In the genomic region with DNA sequence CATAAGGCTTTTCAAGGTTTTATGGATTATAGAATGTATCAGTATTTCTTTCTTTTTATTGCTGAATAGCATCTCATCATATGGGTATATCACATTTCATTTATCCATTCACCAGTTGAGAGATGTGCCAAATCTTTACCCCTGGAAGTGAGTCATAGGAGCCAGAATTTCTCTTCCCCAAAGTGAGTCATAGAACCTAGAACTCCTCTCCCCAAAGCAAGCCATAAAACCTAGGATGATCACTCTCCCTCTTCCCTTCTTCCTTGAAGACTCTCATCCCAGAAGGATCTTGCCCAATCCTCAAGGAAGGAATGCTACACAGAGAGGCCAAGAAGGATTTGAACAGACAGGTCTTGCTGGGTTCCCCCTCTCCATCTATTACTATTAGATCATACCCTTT, we compare ENCODE assay signal across 20 cellular contexts.
DNase-seq lines count a peak whose midpoint lies in the region; ATAC-seq, FAIRE-seq and TF ChIP-seq lines count a peak whose summit lies in the region.
"Had no signal": no experiment of that assay in that cellular context is flagged by ENCODE, and none has a peak within 500 bp of the region (broad histone marks: within the 10 kb centered on the region; RNA-seq: fewer than 3 reads in every experiment).

No MANE protein-coding gene starts in this region.

- H3K4me1 Mint-ChIP-seq in type B pancreatic cell (ENCODE audit: unreplicated experiment), result no peaks in the 10 kb centered on the region
- H3K4me1 Mint-ChIP-seq: activated CD4-positive, alpha-beta memory T cell treated with anti-CD3 and anti-CD28 coated beads, Interleukin-2, amount 10 ng/mL, durations not matched to agents 7 days and 5 days; stimulated activated effector memory CD8-positive, alpha-beta T cell treated with anti-CD3 and anti-CD28 coated beads, Interleukin-12 subunit alpha, Interleukin-12 subunit beta, amount 100 ng/mL, for 72 hours had no signal

- peak in 1 of 2 experiments; percentile 18 for DNase-seq in A549 (ENCODE audit: low read depth in 1 of 2, low spot score in 1 of 2)
- peak; percentile 15 for DNase-seq in HCT116 (ENCODE audit: low read depth, low spot score)
- DNase-seq in SW480 (ENCODE audit: low spot score), result peak; percentile 51
- DNase-seq in fibroblast of peridontal ligament (ENCODE audit: extremely low read depth), result peak; percentile 39
- DNase-seq in type B pancreatic cell (ENCODE audit: extremely low spot score, unreplicated experiment), result no peak
- DNase-seq in mucosa of descending colon, result no peak
- DNase-seq in NCI-H1436 (lab: John Stamatoyannopoulos, UW), result no peak
- DNase-seq: activated CD4-positive, alpha-beta memory T cell treated with anti-CD3 and anti-CD28 coated beads, Interleukin-2, amount 10 ng/mL, durations not matched to agents 7 days and 5 days; Calu3; hippocampal formation; KG1; NCI-H187; NCI-H510A; small intestine; upper lobe of left lung had no signal

- peaks cover 16% of the 10 kb centered on the region for H3K27me3 Mint-ChIP-seq in type B pancreatic cell

- TF ChIP-seq CTCF in A549 (IDR thresholded peaks at IDR 0.05) (no peak), HCT116 (IDR thresholded peaks at IDR 0.05 in 2 of 3, conservative IDR thresholded peaks at IDR 0.05 in 1 of 3; ENCODE audit: borderline replicate concordance in 1 of 3, insufficient read depth in 1 of 3, low read depth in 2 of 3, low read length in 2 of 3) (no peak), type B pancreatic cell (conservative IDR thresholded peaks at IDR 0.05) (no peak), mucosa of descending colon (IDR thresholded peaks at IDR 0.05) (no peak)

- no peaks in the 10 kb centered on the region for H3K9me3 Mint-ChIP-seq in type B pancreatic cell
- H3K9me3 Mint-ChIP-seq: activated CD4-positive, alpha-beta memory T cell treated with anti-CD3 and anti-CD28 coated beads, Interleukin-2, amount 10 ng/mL, durations not matched to agents 7 days and 5 days; stimulated activated effector memory CD8-positive, alpha-beta T cell treated with anti-CD3 and anti-CD28 coated beads, Interleukin-12 subunit alpha, Interleukin-12 subunit beta, amount 100 ng/mL, for 72 hours had no signal

- H3K27me3 ChIP-seq in HCT116 (ENCODE audit: insufficient read depth, low read length), result no peaks in the 10 kb centered on the region
- H3K27me3 ChIP-seq: upper lobe of left lung had no signal

- H3K9ac ChIP-seq in HCT116 (ENCODE audit: low read length), result no peak overlapping the region

- no peak overlapping the region for H3K27ac ChIP-seq in A549
- no peak overlapping the region for H3K27ac ChIP-seq in HCT116 (ENCODE audit: low read depth, low read length)
- H3K27ac ChIP-seq: SK-N-MC, upper lobe of left lung had no signal

- TF ChIP-seq EP300 in A549 (IDR thresholded peaks at IDR 0.05), result no peak

- H3K4me2 ChIP-seq in A549 (no peak overlapping the region), HCT116 (ENCODE audit: low read length) (peak overlapping the region; percentile 35; the same call in 1 of the 2 replicates)

- no peak for TF ChIP-seq RAD21 in A549 (conservative IDR thresholded peaks at IDR 0.05 in 1 of 2, IDR thresholded peaks at IDR 0.05 in 1 of 2)
- no peak for TF ChIP-seq RAD21 in HCT116 (IDR thresholded peaks at IDR 0.05; ENCODE audit: low read depth)

- FAIRE-seq in A549 (lab: Jason Lieb, UNC), result no peak
- FAIRE-seq: colon, GM18507, small intestine had no signal

- H3K4me3 ChIP-seq in A549 (no peak overlapping the region), HCT116 (replicated peaks in 1 of 2; ENCODE audit: low read depth in 1 of 2, low read length in 2 of 2) (no peak overlapping the region), mucosa of descending colon (no peak overlapping the region)
- H3K4me3 ChIP-seq: SK-N-MC, upper lobe of left lung had no signal

- no peak overlapping the region for H3K27ac Mint-ChIP-seq in type B pancreatic cell
- H3K27ac Mint-ChIP-seq: activated CD4-positive, alpha-beta memory T cell treated with anti-CD3 and anti-CD28 coated beads, Interleukin-2, amount 10 ng/mL, durations not matched to agents 7 days and 5 days; stimulated activated effector memory CD8-positive, alpha-beta T cell treated with anti-CD3 and anti-CD28 coated beads, Interleukin-12 subunit alpha, Interleukin-12 subunit beta, amount 100 ng/mL, for 72 hours had no signal

- intact Hi-C loops in HCT116 (cut with micrococcal nuclease) (no loop called here), mucosa of descending colon (cut with DNase I, micrococcal nuclease) (no loop called here)

- no TSS peak for BruUV-seq in HCT116 (replicated peaks; lab: Mats Ljungman, UMichigan)

- H3K9me3 ChIP-seq in A549, result no peaks in the 10 kb centered on the region
- no peaks in the 10 kb centered on the region for H3K9me3 ChIP-seq in HCT116 (ENCODE audit: control insufficient read depth in 1 of 2, insufficient read depth in 1 of 2, low read depth in 1 of 2, low read length in 2 of 2)
- H3K9me3 ChIP-seq in mucosa of descending colon, result no peaks in the 10 kb centered on the region
- H3K9me3 ChIP-seq: upper lobe of left lung had no signal

- POLR2A ChIA-PET in A549 (lab: Yijun Ruan, JAX), result no interaction called here
- POLR2A ChIA-PET in HCT116 (lab: Charles Lee), result no interaction called here

- no peaks in the 10 kb centered on the region for H3K79me2 ChIP-seq in HCT116 (ENCODE audit: insufficient read depth, low read length)

- H3K4me1 ChIP-seq in A549 (0 out of 3 replicates have a peak, but pooled peaks cover 7% of the 10 kb centered on the region), HCT116 (ENCODE audit: control insufficient read depth in 1 of 2, insufficient read depth in 2 of 2, low read length in 2 of 2) (peaks cover 0 to 11% of the 10 kb centered on the region in 2 experiments; a peak in 3 of 4 replicates), mucosa of descending colon (ENCODE audit: low read depth) (no peaks in the 10 kb centered on the region)
- H3K4me1 ChIP-seq: upper lobe of left lung had no signal

- H2AFZ ChIP-seq in HCT116 (ENCODE audit: low read depth, low read length, poor library complexity, severe bottlenecking), result no peak overlapping the region

- ATAC-seq in A549 (peak; percentile 34 to 61; a peak in 4 of 6 replicates), HCT116 (peak; percentile 67), mucosa of descending colon (no peak), GM21515 (IDR thresholded peaks at IDR 0.05; ENCODE audit: unreplicated experiment) (no peak)
- ATAC-seq: stimulated activated effector memory CD8-positive, alpha-beta T cell treated with anti-CD3 and anti-CD28 coated beads, Interleukin-12 subunit alpha, Interleukin-12 subunit beta, amount 100 ng/mL, for 72 hours had no signal

- H3K9me2 ChIP-seq in HCT116 (ENCODE audit: insufficient read depth), result no peaks in the 10 kb centered on the region

- H3K36me3 ChIP-seq in HCT116 (ENCODE audit: control insufficient read depth in 1 of 2, insufficient read depth in 2 of 2, low read length in 2 of 2), result no peaks in the 10 kb centered on the region
- H3K36me3 ChIP-seq in mucosa of descending colon (ENCODE audit: low read depth), result no peaks in the 10 kb centered on the region
- H3K36me3 ChIP-seq: upper lobe of left lung had no signal

- TF ChIP-seq POLR2A in A549 (IDR thresholded peaks at IDR 0.05; ENCODE audit: low read length) (no peak), HCT116 (IDR thresholded peaks at IDR 0.05; ENCODE audit: borderline replicate concordance, extremely low read depth, insufficient read depth, insufficient read length) (no peak)

- RAD21 ChIA-PET in HCT116 (lab: Charles Lee; ENCODE audit: low non-redundant PET in 1 of 2, low total read pairs in 2 of 2, uncharacterized antibody in 2 of 2, unreplicated experiment in 2 of 2), result no interaction called here

- H3K4me3 Mint-ChIP-seq in type B pancreatic cell, result no peak overlapping the region
- H3K4me3 Mint-ChIP-seq: activated CD4-positive, alpha-beta memory T cell treated with anti-CD3 and anti-CD28 coated beads, Interleukin-2, amount 10 ng/mL, durations not matched to agents 7 days and 5 days; stimulated activated effector memory CD8-positive, alpha-beta T cell treated with anti-CD3 and anti-CD28 coated beads, Interleukin-12 subunit alpha, Interleukin-12 subunit beta, amount 100 ng/mL, for 72 hours had no signal

- CTCF ChIA-PET in A549 (lab: Yijun Ruan, JAX), result no interaction called here
- CTCF ChIA-PET in HCT116 (lab: Charles Lee), result no interaction called here

- H4K20me1 ChIP-seq in HCT116 (ENCODE audit: insufficient read depth), result no peaks in the 10 kb centered on the region

- H3K36me3 Mint-ChIP-seq in type B pancreatic cell, result no peaks in the 10 kb centered on the region
- H3K36me3 Mint-ChIP-seq: stimulated activated effector memory CD8-positive, alpha-beta T cell treated with anti-CD3 and anti-CD28 coated beads, Interleukin-12 subunit alpha, Interleukin-12 subunit beta, amount 100 ng/mL, for 72 hours had no signal

TF ChIP-seq in A549, 52 proteins besides CTCF, POLR2A, EP300 and RAD21:
- TF ChIP-seq FOSL2 (IDR thresholded peaks at IDR 0.05), result 0 out of 2 replicates have a peak, but pooled peaks have one; percentile 25
- peak; percentile 61 for TF ChIP-seq FOSL2 (CRISPR knock-in tag; IDR thresholded peaks at IDR 0.05)
- TF ChIP-seq JUNB (IDR thresholded peaks at IDR 0.05), result peak; percentile 29; the same call in 1 of the 2 replicates
- no peak for TF ChIP-seq PHF8 (IDR thresholded peaks at IDR 0.05; ENCODE audit: borderline replicate concordance, low read depth)

TF ChIP-seq in HCT116, 20 proteins besides CTCF, POLR2A, EP300 and RAD21 (continues in another document):
- TF ChIP-seq, protein P1, sequence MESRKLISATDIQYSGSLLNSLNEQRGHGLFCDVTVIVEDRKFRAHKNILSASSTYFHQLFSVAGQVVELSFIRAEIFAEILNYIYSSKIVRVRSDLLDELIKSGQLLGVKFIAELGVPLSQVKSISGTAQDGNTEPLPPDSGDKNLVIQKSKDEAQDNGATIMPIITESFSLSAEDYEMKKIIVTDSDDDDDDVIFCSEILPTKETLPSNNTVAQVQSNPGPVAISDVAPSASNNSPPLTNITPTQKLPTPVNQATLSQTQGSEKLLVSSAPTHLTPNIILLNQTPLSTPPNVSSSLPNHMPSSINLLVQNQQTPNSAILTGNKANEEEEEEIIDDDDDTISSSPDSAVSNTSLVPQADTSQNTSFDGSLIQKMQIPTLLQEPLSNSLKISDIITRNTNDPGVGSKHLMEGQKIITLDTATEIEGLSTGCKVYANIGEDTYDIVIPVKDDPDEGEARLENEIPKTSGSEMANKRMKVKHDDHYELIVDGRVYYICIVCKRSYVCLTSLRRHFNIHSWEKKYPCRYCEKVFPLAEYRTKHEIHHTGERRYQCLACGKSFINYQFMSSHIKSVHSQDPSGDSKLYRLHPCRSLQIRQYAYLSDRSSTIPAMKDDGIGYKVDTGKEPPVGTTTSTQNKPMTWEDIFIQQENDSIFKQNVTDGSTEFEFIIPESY (IDR thresholded peaks at IDR 0.05; ENCODE audit: extremely low read depth, insufficient replicate concordance, low read length), result no peak
- TF ChIP-seq EZH2 (IDR thresholded peaks at IDR 0.05) (no peak), SRF (IDR thresholded peaks at IDR 0.05; ENCODE audit: low read depth) (no peak), EGR1 (IDR thresholded peaks at IDR 0.05; ENCODE audit: low read depth) (no peak), ZNF274 (IDR thresholded peaks at IDR 0.05; ENCODE audit: low read depth, low read length) (no peak), ELF1 (IDR thresholded peaks at IDR 0.05; ENCODE audit: borderline replicate concordance, low read depth) (no peak), FOSL1 (IDR thresholded peaks at IDR 0.05; ENCODE audit: low read depth) (peak; percentile 74), YY1 (IDR thresholded peaks at IDR 0.05; ENCODE audit: extremely low read depth, insufficient replicate concordance, low read depth, low read length) (no peak)

Comparison
In these comparisons a context has a peak if more than half of its experiments do, and no peak if none do; other contexts are left out.
1. ATAC-seq: peak in A549 (2 of 2) and HCT116 (single experiment); none in mucosa of descending colon (single experiment) and GM21515 (single experiment).
2. DNase-seq: peak in HCT116 (single experiment), SW480 (single experiment) and fibroblast of peridontal ligament (single experiment); none in type B pancreatic cell (single experiment), mucosa of descending colon (0 of 3) and NCI-H1436 (single experiment).